ENCODE assay signal across 15 cellular contexts in genomic region chr2:150339951-150340350, GRCh38.
A peak's percentile ranks its signal among the peaks of the same experiment; 100 is the strongest.
DNase-seq lines count a peak whose midpoint lies in the region; ATAC-seq and TF ChIP-seq lines count a peak whose summit lies in the region.
"Had no signal": no experiment of that assay in that cellular context is flagged by ENCODE, and none has a peak within 500 bp of the region (broad histone marks: within the 10 kb centered on the region; RNA-seq: fewer than 3 reads in every experiment).

No MANE protein-coding gene starts in this region.

- H3K4me1 ChIP-seq in tibial artery = peaks cover 0 to 31% (median 13%) of the 10 kb centered on the region in 4 donors
- no peaks in the 10 kb centered on the region for H3K4me1 ChIP-seq in spleen
- no peaks in the 10 kb centered on the region for H3K4me1 ChIP-seq in upper lobe of left lung
- H3K4me1 ChIP-seq: right atrium auricular region had no signal

- peak; percentile 55 for DNase-seq in NCI-H748 (lab: John Stamatoyannopoulos, UW; ENCODE audit: unreplicated experiment)
- no peak for DNase-seq in NCI-H748 treated with DMSO at 0.1 percent for 48 hours (lab: John Stamatoyannopoulos, UW)
- DNase-seq in NCI-H774 (lab: John Stamatoyannopoulos, UW) = peak; percentile 47
- peak; percentile 66 for DNase-seq in fibroblast of the aortic adventitia (ENCODE audit: low read depth)
- no peak for DNase-seq in tibial artery
- no peak for DNase-seq in spleen
- DNase-seq in upper lobe of left lung = no peak
- DNase-seq: CD8-positive, alpha-beta memory T cell; effector memory CD8-positive, alpha-beta T cell; KBM-7; naive thymus-derived CD4-positive, alpha-beta T cell; NCI-H2107; stimulated activated CD4-positive, alpha-beta T cell treated with anti-CD3 and anti-CD28 coated beads, Interleukin-4, amount 100 ng/mL, for 1 hour had no signal

- H3K9me3 ChIP-seq in tibial artery (no peaks in the 10 kb centered on the region), spleen (peaks cover 0 to 4% (median 0%) of the 10 kb centered on the region in 8 donors), upper lobe of left lung (no peaks in the 10 kb centered on the region)
- H3K9me3 ChIP-seq: right atrium auricular region had no signal

- H3K4me3 ChIP-seq in fibroblast of the aortic adventitia (ENCODE audit: low read depth, low read length) = no peak overlapping the region
- H3K4me3 ChIP-seq in tibial artery = no peak overlapping the region
- no peak overlapping the region for H3K4me3 ChIP-seq in spleen
- no peak overlapping the region for H3K4me3 ChIP-seq in upper lobe of left lung
- H3K4me3 ChIP-seq: right atrium auricular region had no signal

- ATAC-seq in HG02970 (IDR thresholded peaks at IDR 0.05; ENCODE audit: low FRiP score, unreplicated experiment) (no peak), upper lobe of left lung (ENCODE audit: low FRiP score in 2 of 2) (no peak)
- ATAC-seq: effector memory CD8-positive, alpha-beta T cell; naive thymus-derived CD4-positive, alpha-beta T cell had no signal

- H3K36me3 ChIP-seq in tibial artery = no peaks in the 10 kb centered on the region
- H3K36me3 ChIP-seq in spleen = no peaks in the 10 kb centered on the region
- H3K36me3 ChIP-seq in upper lobe of left lung = no peaks in the 10 kb centered on the region
- H3K36me3 ChIP-seq: right atrium auricular region had no signal

- intact Hi-C loops in tibial artery (cut with DNase I; ENCODE audit: low total_unique reads) (no loop called here), spleen (cut with DNase I; ENCODE audit: low total_unique reads) (no loop called here)

- TF ChIP-seq EP300 in upper lobe of left lung (IDR thresholded peaks at IDR 0.05) = no peak

- TF ChIP-seq CTCF in fibroblast of the aortic adventitia (IDR thresholded peaks at IDR 0.05; ENCODE audit: insufficient read depth, low read length) (no peak), tibial artery (IDR thresholded peaks at IDR 0.05) (no peak), spleen (IDR thresholded peaks at IDR 0.05 in 8 of 11, conservative IDR thresholded peaks at IDR 0.05 in 3 of 11) (no peak), upper lobe of left lung (IDR thresholded peaks at IDR 0.05) (no peak)

- TF ChIP-seq POLR2A in spleen (IDR thresholded peaks at IDR 0.05) (no peak), upper lobe of left lung (IDR thresholded peaks at IDR 0.05) (no peak)

- 44 to 63% (median 53%) methylated on average over 3 of the region's 3 CpGs for WGBS in spleen, 5 donors
- 48 to 51% methylated on average over 3 of the region's 3 CpGs for WGBS in upper lobe of left lung, 2 donors

- H3K27me3 ChIP-seq in tibial artery = no peaks in the 10 kb centered on the region
- no peaks in the 10 kb centered on the region for H3K27me3 ChIP-seq in spleen (replicated peaks in 1 of 7)
- no peaks in the 10 kb centered on the region for H3K27me3 ChIP-seq in upper lobe of left lung
- H3K27me3 ChIP-seq: right atrium auricular region had no signal

- H3K27ac ChIP-seq in tibial artery (peak overlapping the region; percentile 21 to 45), spleen (no peak overlapping the region), upper lobe of left lung (no peak overlapping the region)
- H3K27ac ChIP-seq: right atrium auricular region had no signal

Comparison
In these comparisons a context has a peak if more than half of its experiments do, and no peak if none do; other contexts are left out.
1. DNase-seq: peak in NCI-H748 (single experiment), NCI-H774 (single experiment) and fibroblast of the aortic adventitia (single experiment); none in NCI-H748 treated with DMSO at 0.1 percent for 48 hours (single experiment), tibial artery (0 of 2), spleen (single experiment) and upper lobe of left lung (0 of 2).
2. H3K27ac ChIP-seq: peak in tibial artery (2 of 2); none in spleen (0 of 8) and upper lobe of left lung (0 of 4).